ENCODE assay signal across 8 cellular contexts in the genomic region with DNA sequence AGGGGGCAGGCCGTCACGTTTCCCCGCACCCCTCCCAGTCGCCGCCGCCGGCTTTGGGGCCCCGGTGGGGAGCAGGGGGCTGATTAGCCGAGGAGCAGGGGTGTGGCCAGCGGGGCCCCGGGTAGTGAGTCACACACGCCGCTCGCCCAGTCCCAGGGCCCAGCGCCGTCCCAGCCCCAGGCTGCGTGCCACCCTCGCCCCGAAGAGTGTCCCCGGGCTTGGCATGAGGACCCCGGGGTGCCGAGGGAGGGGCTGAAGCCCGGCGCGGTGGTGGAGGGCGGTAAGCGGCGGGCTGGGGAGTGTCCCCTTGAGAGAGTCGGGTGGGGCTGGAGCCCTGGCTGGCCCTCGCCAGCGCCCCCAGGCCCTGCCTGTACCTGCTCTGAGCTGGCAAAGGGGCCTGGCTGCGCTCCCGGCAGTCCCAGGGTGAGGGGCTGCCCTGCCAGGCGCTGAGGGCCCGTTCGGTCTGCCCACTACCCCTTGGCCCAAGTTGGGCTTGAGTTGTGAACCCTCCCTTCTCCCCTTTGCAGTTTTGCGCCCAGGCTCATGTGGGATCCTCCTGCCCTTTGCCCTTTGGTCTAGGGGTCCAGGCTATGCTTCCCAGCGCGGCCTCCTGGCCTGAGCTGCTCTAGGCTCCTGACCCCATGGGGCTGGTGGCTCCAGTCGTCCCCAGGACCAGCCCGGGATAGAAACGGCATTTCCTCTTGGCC. TPM values are rescaled to one million over a fixed set of nuclear protein-coding genes. Genes with fewer than 3 reads are reported as not detected.
DNase-seq lines count a peak whose midpoint lies in the region; ATAC-seq and TF ChIP-seq lines count a peak whose summit lies in the region.

No MANE protein-coding gene starts in this region.

- H3K27me3 Mint-ChIP-seq in activated naive CD8-positive, alpha-beta T cell treated with anti-CD3 and anti-CD28 coated beads for 36 hours: no peaks in the 10 kb centered on the region

- H3K9me3 Mint-ChIP-seq in activated naive CD8-positive, alpha-beta T cell treated with anti-CD3 and anti-CD28 coated beads for 36 hours: no peaks in the 10 kb centered on the region

- H3K27ac Mint-ChIP-seq in activated naive CD8-positive, alpha-beta T cell treated with anti-CD3 and anti-CD28 coated beads for 36 hours: no peak overlapping the region

- TF ChIP-seq CTCF in left ventricle myocardium inferior (IDR thresholded peaks at IDR 0.05; ENCODE audit: borderline replicate concordance): no peak

- peak overlapping the region; percentile 76 for H3K4me3 ChIP-seq in left ventricle myocardium inferior

- H3K4me1 Mint-ChIP-seq in activated naive CD8-positive, alpha-beta T cell treated with anti-CD3 and anti-CD28 coated beads for 36 hours: peaks cover 12% of the 10 kb centered on the region

- intact Hi-C loops in left ventricle myocardium inferior (cut with micrococcal nuclease): no loop called here

- peaks cover 23% of the 10 kb centered on the region for H3K36me3 ChIP-seq in left ventricle myocardium inferior

- no peaks in the 10 kb centered on the region for H3K36me3 Mint-ChIP-seq in activated naive CD8-positive, alpha-beta T cell treated with anti-CD3 and anti-CD28 coated beads for 36 hours

- no peak overlapping the region for H3K4me3 Mint-ChIP-seq in activated naive CD8-positive, alpha-beta T cell treated with anti-CD3 and anti-CD28 coated beads for 36 hours

- no peaks in the 10 kb centered on the region for H3K27me3 ChIP-seq in left ventricle myocardium inferior (ENCODE audit: low read depth)

- no peaks in the 10 kb centered on the region for H3K9me3 ChIP-seq in left ventricle myocardium inferior (replicated peaks)

- ATAC-seq in GM18511 (IDR thresholded peaks at IDR 0.05; ENCODE audit: unreplicated experiment) (peak; percentile 23), GM19035 (IDR thresholded peaks at IDR 0.05; ENCODE audit: unreplicated experiment) (no peak), HG03175 (IDR thresholded peaks at IDR 0.05; ENCODE audit: unreplicated experiment) (no peak), HG02610 (IDR thresholded peaks at IDR 0.05; ENCODE audit: unreplicated experiment) (no peak)

- H3K4me1 ChIP-seq in left ventricle myocardium inferior: peaks cover 50% of the 10 kb centered on the region

- DNase-seq in NOMO-1 (lab: John Stamatoyannopoulos, UW; ENCODE audit: unreplicated experiment in 2 of 2) (peak; percentile 51 to 70), left ventricle myocardium inferior (peak; percentile 64), retina (peak; percentile 73)
- peak; percentile 74 for DNase-seq in activated naive CD8-positive, alpha-beta T cell treated with anti-CD3 and anti-CD28 coated beads for 36 hours

- H3K27ac ChIP-seq in left ventricle myocardium inferior (replicated peaks): peak overlapping the region; percentile 91

RNA-seq across cellular contexts. Expression of a gene that starts 34.6 kb away (rescaled TPM):
- 1 to 10 TPM; 4.7 to 4.8 TPM for total RNA-seq in activated naive CD8-positive, alpha-beta T cell treated with anti-CD3 and anti-CD28 coated beads for 36 hours
- total RNA-seq in left ventricle myocardium inferior: 17.2 TPM
